Comparison of ENCODE assay signal across 8 cellular contexts in genomic region chr18:14179306-14179705, GRCh38. TPM values are rescaled to one million over a fixed set of nuclear protein-coding genes. Genes with fewer than 3 reads are reported as not detected.
A peak's percentile ranks its signal among the peaks of the same experiment; 100 is the strongest.
DNase-seq lines count a peak whose midpoint lies in the region; ATAC-seq and TF ChIP-seq lines count a peak whose summit lies in the region.

No MANE protein-coding gene starts in this region.

- 15% methylated on average over 28 of the region's 28 CpGs for WGBS in thymus

- no peaks in the 10 kb centered on the region for H3K36me3 ChIP-seq in WERI-Rb-1
- no peaks in the 10 kb centered on the region for H3K36me3 ChIP-seq in thymus (ENCODE audit: control insufficient read depth, insufficient read depth)

- ATAC-seq in left ventricle myocardium superior: peak; percentile 37
- ATAC-seq in sciatic nerve: no peak
- no peak for ATAC-seq in left lobe of liver
- no peak for ATAC-seq in GM19395 (IDR thresholded peaks at IDR 0.05; ENCODE audit: unreplicated experiment)

- intact Hi-C loops in left ventricle myocardium superior (cut with micrococcal nuclease): no loop called here
- intact Hi-C loops in sciatic nerve (cut with DNase I): no loop called here

- H3K9me3 ChIP-seq in WERI-Rb-1 (ENCODE audit: severe bottlenecking) (no peaks in the 10 kb centered on the region), thymus (ENCODE audit: control insufficient read depth) (no peaks in the 10 kb centered on the region)

- no peak overlapping the region for H3K27ac ChIP-seq in WERI-Rb-1
- H3K27ac ChIP-seq in thymus (ENCODE audit: low read depth): no peak overlapping the region

- H3K27me3 ChIP-seq in WERI-Rb-1 (ENCODE audit: insufficient read depth, low read depth, severe bottlenecking) (peaks cover 5% of the 10 kb centered on the region), thymus (ENCODE audit: control insufficient read depth, insufficient read depth) (no peaks in the 10 kb centered on the region)

- H3K4me3 ChIP-seq in WERI-Rb-1 (ENCODE audit: low read depth, low read length) (peak overlapping the region; percentile 29), thymus (ENCODE audit: low read length) (peak overlapping the region; percentile 57)

- peak; percentile 15 for DNase-seq in activated CD8-positive, alpha-beta memory T cell treated with anti-CD3 and anti-CD28 coated beads, Interleukin-2, amount 50 U/mL, for 4 hours
- DNase-seq in activated CD8-positive, alpha-beta memory T cell treated with anti-CD3 and anti-CD28 coated beads for 24 hours: no peak
- no peak for DNase-seq in WERI-Rb-1
- DNase-seq in left ventricle myocardium superior: no peak
- no peak for DNase-seq in sciatic nerve (ENCODE audit: low spot score)
- DNase-seq in left lobe of liver (ENCODE audit: low spot score): no peak

- no peak for TF ChIP-seq CTCF in WERI-Rb-1 (IDR thresholded peaks at IDR 0.05; ENCODE audit: low read depth, low read length)

- no peaks in the 10 kb centered on the region for H3K4me1 ChIP-seq in thymus (ENCODE audit: control insufficient read depth, insufficient read depth, low read length)

RNA-seq across cellular contexts. Expression of gene ZNF519, which starts 47.1 kb away (rescaled TPM):
- total RNA-seq in left ventricle myocardium superior (3.7 TPM), sciatic nerve (13.7 TPM), left lobe of liver (1.2 TPM)
- 2.8 TPM for polyA plus RNA-seq in thymus
